1 cellular context compared by ENCODE assay signal in the genomic region with DNA sequence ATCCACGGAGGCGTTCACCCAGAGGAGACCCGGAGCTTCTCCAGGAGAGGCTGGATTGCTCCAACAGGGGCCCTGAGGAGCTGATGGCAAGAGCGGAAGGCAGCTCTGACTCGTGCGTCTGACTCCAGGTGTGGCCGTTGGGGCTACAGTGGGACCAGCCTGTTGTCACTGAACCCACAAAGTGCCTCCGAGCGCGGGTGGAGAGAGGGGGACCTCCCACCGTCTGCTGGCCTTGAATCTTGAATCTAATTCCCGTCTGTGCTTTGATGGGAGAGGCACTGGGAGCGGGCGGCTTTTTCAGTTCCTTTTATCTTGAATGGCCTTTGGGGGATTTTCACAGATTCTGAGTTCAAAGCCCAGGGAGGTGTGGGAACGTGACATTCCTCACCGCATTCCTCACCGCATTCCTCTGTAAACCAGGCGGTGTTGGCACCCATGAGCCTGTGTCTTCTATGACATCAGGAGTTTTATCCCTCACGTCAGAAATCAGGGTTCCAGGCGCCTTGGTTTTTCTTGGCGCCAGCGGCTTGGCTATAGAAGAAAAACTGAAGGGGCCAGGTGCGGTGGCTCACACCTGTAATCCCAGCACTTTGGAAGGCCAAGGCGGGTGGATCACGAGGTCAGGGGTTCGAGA.
TF ChIP-seq lines count a peak whose summit lies in the region.

No MANE protein-coding gene starts in this region.

TF ChIP-seq in HepG2, 621 proteins besides CTCF, POLR2A, EP300 and RAD21 (continued from another document and continues in another):
- TF ChIP-seq, protein P1, sequence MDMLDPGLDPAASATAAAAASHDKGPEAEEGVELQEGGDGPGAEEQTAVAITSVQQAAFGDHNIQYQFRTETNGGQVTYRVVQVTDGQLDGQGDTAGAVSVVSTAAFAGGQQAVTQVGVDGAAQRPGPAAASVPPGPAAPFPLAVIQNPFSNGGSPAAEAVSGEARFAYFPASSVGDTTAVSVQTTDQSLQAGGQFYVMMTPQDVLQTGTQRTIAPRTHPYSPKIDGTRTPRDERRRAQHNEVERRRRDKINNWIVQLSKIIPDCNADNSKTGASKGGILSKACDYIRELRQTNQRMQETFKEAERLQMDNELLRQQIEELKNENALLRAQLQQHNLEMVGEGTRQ (IDR thresholded peaks at IDR 0.05; ENCODE audit: low read depth, low read length): no peak
- TF ChIP-seq, protein P1 (CRISPR knock-in tag; IDR thresholded peaks at IDR 0.05; ENCODE audit: borderline replicate concordance): no peak
- TF ChIP-seq MBNL3 (CRISPR knock-in tag; conservative IDR thresholded peaks at IDR 0.05) (no peak), ZFP1 (CRISPR knock-in tag; IDR thresholded peaks at IDR 0.05) (no peak), ZNF672 (CRISPR knock-in tag; IDR thresholded peaks at IDR 0.05) (no peak), MIER2 (CRISPR knock-in tag; IDR thresholded peaks at IDR 0.05) (no peak), ZNF720 (CRISPR knock-in tag; IDR thresholded peaks at IDR 0.05) (no peak), SETDB1 (CRISPR knock-in tag; IDR thresholded peaks at IDR 0.05; ENCODE audit: borderline replicate concordance) (no peak), ZNF337 (CRISPR knock-in tag; IDR thresholded peaks at IDR 0.05; ENCODE audit: borderline replicate concordance, low read depth) (no peak), ZNF234 (CRISPR knock-in tag; conservative IDR thresholded peaks at IDR 0.05) (no peak), MEIS2 (CRISPR knock-in tag; IDR thresholded peaks at IDR 0.05) (peak; percentile 51; the same call in 1 of the 2 replicates), MBD4 (IDR thresholded peaks at IDR 0.05; ENCODE audit: borderline replicate concordance, low read length) (no peak), GATAD2A (CRISPR knock-in tag; IDR thresholded peaks at IDR 0.05) (peak; percentile 56), RORA (CRISPR knock-in tag; IDR thresholded peaks at IDR 0.05) (no peak), HOXD1 (CRISPR knock-in tag; IDR thresholded peaks at IDR 0.05) (0 out of 2 replicates have a peak, but pooled peaks have one; percentile 35), GABPA (IDR thresholded peaks at IDR 0.05; ENCODE audit: low read depth, low read length) (no peak), GABPA (CRISPR knock-in tag; IDR thresholded peaks at IDR 0.05; ENCODE audit: low read depth) (no peak), HDAC2 (CRISPR knock-in tag; IDR thresholded peaks at IDR 0.05) (peak; percentile 63), SNAPC2 (CRISPR knock-in tag; IDR thresholded peaks at IDR 0.05) (0 out of 2 replicates have a peak, but pooled peaks have one; percentile 28), SIX4 (CRISPR knock-in tag; IDR thresholded peaks at IDR 0.05) (no peak), HMG20A (CRISPR knock-in tag; IDR thresholded peaks at IDR 0.05; ENCODE audit: borderline replicate concordance) (peak; percentile 59; the same call in 1 of the 2 replicates), ZBTB7B (CRISPR knock-in tag; IDR thresholded peaks at IDR 0.05) (no peak), ZNF776 (CRISPR knock-in tag; IDR thresholded peaks at IDR 0.05) (no peak), PHB2 (IDR thresholded peaks at IDR 0.05; ENCODE audit: partially characterized antibody) (no peak), ZFP90 (CRISPR knock-in tag; IDR thresholded peaks at IDR 0.05; ENCODE audit: borderline replicate concordance) (0 out of 2 replicates have a peak, but pooled peaks have one; percentile 44), ZNF615 (CRISPR knock-in tag; IDR thresholded peaks at IDR 0.05; ENCODE audit: borderline replicate concordance) (no peak), ONECUT2 (CRISPR knock-in tag; IDR thresholded peaks at IDR 0.05) (no peak), SCMH1 (CRISPR knock-in tag; IDR thresholded peaks at IDR 0.05; ENCODE audit: borderline replicate concordance) (no peak), NCOR1 (IDR thresholded peaks at IDR 0.05; ENCODE audit: borderline replicate concordance, low read length) (peak; percentile 86; the same call in 1 of the 2 replicates), SMAD9 (CRISPR knock-in tag; IDR thresholded peaks at IDR 0.05) (no peak), PPARG (CRISPR knock-in tag; conservative IDR thresholded peaks at IDR 0.05) (no peak), TARDBP (CRISPR knock-in tag; IDR thresholded peaks at IDR 0.05) (peak; percentile 89), ZNF670 (CRISPR knock-in tag; IDR thresholded peaks at IDR 0.05; ENCODE audit: borderline replicate concordance) (no peak), ZNF879 (CRISPR knock-in tag; IDR thresholded peaks at IDR 0.05) (no peak), ZNF629 (CRISPR knock-in tag; conservative IDR thresholded peaks at IDR 0.05) (no peak), HOXA5 (CRISPR knock-in tag; IDR thresholded peaks at IDR 0.05) (no peak)
- TF ChIP-seq, protein P2, sequence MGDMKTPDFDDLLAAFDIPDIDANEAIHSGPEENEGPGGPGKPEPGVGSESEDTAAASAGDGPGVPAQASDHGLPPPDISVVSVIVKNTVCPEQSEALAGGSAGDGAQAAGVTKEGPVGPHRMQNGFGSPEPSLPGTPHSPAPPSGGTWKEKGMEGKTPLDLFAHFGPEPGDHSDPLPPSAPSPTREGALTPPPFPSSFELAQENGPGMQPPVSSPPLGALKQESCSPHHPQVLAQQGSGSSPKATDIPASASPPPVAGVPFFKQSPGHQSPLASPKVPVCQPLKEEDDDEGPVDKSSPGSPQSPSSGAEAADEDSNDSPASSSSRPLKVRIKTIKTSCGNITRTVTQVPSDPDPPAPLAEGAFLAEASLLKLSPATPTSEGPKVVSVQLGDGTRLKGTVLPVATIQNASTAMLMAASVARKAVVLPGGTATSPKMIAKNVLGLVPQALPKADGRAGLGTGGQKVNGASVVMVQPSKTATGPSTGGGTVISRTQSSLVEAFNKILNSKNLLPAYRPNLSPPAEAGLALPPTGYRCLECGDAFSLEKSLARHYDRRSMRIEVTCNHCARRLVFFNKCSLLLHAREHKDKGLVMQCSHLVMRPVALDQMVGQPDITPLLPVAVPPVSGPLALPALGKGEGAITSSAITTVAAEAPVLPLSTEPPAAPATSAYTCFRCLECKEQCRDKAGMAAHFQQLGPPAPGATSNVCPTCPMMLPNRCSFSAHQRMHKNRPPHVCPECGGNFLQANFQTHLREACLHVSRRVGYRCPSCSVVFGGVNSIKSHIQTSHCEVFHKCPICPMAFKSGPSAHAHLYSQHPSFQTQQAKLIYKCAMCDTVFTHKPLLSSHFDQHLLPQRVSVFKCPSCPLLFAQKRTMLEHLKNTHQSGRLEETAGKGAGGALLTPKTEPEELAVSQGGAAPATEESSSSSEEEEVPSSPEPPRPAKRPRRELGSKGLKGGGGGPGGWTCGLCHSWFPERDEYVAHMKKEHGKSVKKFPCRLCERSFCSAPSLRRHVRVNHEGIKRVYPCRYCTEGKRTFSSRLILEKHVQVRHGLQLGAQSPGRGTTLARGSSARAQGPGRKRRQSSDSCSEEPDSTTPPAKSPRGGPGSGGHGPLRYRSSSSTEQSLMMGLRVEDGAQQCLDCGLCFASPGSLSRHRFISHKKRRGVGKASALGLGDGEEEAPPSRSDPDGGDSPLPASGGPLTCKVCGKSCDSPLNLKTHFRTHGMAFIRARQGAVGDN (CRISPR knock-in tag; IDR thresholded peaks at IDR 0.05): peak; percentile 71
- TF ChIP-seq, protein P3, sequence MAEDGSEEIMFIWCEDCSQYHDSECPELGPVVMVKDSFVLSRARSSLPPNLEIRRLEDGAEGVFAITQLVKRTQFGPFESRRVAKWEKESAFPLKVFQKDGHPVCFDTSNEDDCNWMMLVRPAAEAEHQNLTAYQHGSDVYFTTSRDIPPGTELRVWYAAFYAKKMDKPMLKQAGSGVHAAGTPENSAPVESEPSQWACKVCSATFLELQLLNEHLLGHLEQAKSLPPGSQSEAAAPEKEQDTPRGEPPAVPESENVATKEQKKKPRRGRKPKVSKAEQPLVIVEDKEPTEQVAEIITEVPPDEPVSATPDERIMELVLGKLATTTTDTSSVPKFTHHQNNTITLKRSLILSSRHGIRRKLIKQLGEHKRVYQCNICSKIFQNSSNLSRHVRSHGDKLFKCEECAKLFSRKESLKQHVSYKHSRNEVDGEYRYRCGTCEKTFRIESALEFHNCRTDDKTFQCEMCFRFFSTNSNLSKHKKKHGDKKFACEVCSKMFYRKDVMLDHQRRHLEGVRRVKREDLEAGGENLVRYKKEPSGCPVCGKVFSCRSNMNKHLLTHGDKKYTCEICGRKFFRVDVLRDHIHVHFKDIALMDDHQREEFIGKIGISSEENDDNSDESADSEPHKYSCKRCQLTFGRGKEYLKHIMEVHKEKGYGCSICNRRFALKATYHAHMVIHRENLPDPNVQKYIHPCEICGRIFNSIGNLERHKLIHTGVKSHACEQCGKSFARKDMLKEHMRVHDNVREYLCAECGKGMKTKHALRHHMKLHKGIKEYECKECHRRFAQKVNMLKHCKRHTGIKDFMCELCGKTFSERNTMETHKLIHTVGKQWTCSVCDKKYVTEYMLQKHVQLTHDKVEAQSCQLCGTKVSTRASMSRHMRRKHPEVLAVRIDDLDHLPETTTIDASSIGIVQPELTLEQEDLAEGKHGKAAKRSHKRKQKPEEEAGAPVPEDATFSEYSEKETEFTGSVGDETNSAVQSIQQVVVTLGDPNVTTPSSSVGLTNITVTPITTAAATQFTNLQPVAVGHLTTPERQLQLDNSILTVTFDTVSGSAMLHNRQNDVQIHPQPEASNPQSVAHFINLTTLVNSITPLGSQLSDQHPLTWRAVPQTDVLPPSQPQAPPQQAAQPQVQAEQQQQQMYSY (CRISPR knock-in tag; IDR thresholded peaks at IDR 0.05): no peak
- TF ChIP-seq, protein P4, sequence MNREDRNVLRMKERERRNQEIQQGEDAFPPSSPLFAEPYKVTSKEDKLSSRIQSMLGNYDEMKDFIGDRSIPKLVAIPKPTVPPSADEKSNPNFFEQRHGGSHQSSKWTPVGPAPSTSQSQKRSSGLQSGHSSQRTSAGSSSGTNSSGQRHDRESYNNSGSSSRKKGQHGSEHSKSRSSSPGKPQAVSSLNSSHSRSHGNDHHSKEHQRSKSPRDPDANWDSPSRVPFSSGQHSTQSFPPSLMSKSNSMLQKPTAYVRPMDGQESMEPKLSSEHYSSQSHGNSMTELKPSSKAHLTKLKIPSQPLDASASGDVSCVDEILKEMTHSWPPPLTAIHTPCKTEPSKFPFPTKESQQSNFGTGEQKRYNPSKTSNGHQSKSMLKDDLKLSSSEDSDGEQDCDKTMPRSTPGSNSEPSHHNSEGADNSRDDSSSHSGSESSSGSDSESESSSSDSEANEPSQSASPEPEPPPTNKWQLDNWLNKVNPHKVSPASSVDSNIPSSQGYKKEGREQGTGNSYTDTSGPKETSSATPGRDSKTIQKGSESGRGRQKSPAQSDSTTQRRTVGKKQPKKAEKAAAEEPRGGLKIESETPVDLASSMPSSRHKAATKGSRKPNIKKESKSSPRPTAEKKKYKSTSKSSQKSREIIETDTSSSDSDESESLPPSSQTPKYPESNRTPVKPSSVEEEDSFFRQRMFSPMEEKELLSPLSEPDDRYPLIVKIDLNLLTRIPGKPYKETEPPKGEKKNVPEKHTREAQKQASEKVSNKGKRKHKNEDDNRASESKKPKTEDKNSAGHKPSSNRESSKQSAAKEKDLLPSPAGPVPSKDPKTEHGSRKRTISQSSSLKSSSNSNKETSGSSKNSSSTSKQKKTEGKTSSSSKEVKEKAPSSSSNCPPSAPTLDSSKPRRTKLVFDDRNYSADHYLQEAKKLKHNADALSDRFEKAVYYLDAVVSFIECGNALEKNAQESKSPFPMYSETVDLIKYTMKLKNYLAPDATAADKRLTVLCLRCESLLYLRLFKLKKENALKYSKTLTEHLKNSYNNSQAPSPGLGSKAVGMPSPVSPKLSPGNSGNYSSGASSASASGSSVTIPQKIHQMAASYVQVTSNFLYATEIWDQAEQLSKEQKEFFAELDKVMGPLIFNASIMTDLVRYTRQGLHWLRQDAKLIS (CRISPR knock-in tag; IDR thresholded peaks at IDR 0.05): no peak
- TF ChIP-seq, protein P5, sequence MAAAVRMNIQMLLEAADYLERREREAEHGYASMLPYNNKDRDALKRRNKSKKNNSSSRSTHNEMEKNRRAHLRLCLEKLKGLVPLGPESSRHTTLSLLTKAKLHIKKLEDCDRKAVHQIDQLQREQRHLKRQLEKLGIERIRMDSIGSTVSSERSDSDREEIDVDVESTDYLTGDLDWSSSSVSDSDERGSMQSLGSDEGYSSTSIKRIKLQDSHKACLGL (CRISPR knock-in tag; IDR thresholded peaks at IDR 0.05): no peak
- TF ChIP-seq, protein P6, sequence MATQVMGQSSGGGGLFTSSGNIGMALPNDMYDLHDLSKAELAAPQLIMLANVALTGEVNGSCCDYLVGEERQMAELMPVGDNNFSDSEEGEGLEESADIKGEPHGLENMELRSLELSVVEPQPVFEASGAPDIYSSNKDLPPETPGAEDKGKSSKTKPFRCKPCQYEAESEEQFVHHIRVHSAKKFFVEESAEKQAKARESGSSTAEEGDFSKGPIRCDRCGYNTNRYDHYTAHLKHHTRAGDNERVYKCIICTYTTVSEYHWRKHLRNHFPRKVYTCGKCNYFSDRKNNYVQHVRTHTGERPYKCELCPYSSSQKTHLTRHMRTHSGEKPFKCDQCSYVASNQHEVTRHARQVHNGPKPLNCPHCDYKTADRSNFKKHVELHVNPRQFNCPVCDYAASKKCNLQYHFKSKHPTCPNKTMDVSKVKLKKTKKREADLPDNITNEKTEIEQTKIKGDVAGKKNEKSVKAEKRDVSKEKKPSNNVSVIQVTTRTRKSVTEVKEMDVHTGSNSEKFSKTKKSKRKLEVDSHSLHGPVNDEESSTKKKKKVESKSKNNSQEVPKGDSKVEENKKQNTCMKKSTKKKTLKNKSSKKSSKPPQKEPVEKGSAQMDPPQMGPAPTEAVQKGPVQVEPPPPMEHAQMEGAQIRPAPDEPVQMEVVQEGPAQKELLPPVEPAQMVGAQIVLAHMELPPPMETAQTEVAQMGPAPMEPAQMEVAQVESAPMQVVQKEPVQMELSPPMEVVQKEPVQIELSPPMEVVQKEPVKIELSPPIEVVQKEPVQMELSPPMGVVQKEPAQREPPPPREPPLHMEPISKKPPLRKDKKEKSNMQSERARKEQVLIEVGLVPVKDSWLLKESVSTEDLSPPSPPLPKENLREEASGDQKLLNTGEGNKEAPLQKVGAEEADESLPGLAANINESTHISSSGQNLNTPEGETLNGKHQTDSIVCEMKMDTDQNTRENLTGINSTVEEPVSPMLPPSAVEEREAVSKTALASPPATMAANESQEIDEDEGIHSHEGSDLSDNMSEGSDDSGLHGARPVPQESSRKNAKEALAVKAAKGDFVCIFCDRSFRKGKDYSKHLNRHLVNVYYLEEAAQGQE (IDR thresholded peaks at IDR 0.05; ENCODE audit: borderline replicate concordance in 1 of 2, low read depth in 1 of 2, low read length in 2 of 2): no peak
- TF ChIP-seq, protein P7, sequence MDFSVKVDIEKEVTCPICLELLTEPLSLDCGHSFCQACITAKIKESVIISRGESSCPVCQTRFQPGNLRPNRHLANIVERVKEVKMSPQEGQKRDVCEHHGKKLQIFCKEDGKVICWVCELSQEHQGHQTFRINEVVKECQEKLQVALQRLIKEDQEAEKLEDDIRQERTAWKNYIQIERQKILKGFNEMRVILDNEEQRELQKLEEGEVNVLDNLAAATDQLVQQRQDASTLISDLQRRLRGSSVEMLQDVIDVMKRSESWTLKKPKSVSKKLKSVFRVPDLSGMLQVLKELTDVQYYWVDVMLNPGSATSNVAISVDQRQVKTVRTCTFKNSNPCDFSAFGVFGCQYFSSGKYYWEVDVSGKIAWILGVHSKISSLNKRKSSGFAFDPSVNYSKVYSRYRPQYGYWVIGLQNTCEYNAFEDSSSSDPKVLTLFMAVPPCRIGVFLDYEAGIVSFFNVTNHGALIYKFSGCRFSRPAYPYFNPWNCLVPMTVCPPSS (IDR thresholded peaks at IDR 0.05): no peak
